21 cellular contexts compared by ENCODE assay signal in genomic region chr14:55803506-55804197, GRCh38.
DNase-seq lines count a peak whose midpoint lies in the region; ATAC-seq, FAIRE-seq and TF ChIP-seq lines count a peak whose summit lies in the region.
"Had no signal": no experiment of that assay in that cellular context is flagged by ENCODE, and none has a peak within 500 bp of the region (broad histone marks: within the 10 kb centered on the region; RNA-seq: fewer than 3 reads in every experiment).

No MANE protein-coding gene starts in this region.

- no peak for TF ChIP-seq EP300 in K562 (IDR thresholded peaks at IDR 0.05; ENCODE audit: low read length)

- no peak overlapping the region for H3K4me3 Mint-ChIP-seq in CD8-positive, alpha-beta memory T cell
- H3K4me3 Mint-ChIP-seq: H9; naive thymus-derived CD8-positive, alpha-beta T cell had no signal

- 40% methylated on average over 3 of the region's 3 CpGs for WGBS in K562 (ENCODE audit: insufficient coverage, low coverage, missing lambda C conversion rate)

- peaks cover 32% of the 10 kb centered on the region for H3K4me1 ChIP-seq in CD8-positive, alpha-beta memory T cell (ENCODE audit: insufficient read depth, low read length)
- peaks cover 4 to 28% of the 10 kb centered on the region in 2 experiments; a peak in 4 of 5 replicates for H3K4me1 ChIP-seq in K562 (replicated peaks in 1 of 2; ENCODE audit: control insufficient read depth in 2 of 2, insufficient read depth in 2 of 2, low read length in 2 of 2)

- H3K27ac Mint-ChIP-seq in CD8-positive, alpha-beta memory T cell, result peak overlapping the region in 6 of 8 donors; percentile 36 to 96 (median 90)
- H3K27ac Mint-ChIP-seq: H9 had no signal

- H3K79me2 ChIP-seq in K562 (ENCODE audit: control insufficient read depth, insufficient read depth, low read length), result no peaks in the 10 kb centered on the region

- peaks cover 0 to 4% of the 10 kb centered on the region in 2 donors for H3K27me3 Mint-ChIP-seq in CD8-positive, alpha-beta memory T cell
- H3K27me3 Mint-ChIP-seq: naive thymus-derived CD8-positive, alpha-beta T cell had no signal

- no peaks in the 10 kb centered on the region for H3K9me1 ChIP-seq in K562 (ENCODE audit: control insufficient read depth, insufficient read depth, low read length)

- no peak for TF ChIP-seq RAD21 in K562 (CRISPR knock-in tag; conservative IDR thresholded peaks at IDR 0.05 in 1 of 2, IDR thresholded peaks at IDR 0.05 in 1 of 2)

- H3K36me3 ChIP-seq in CD8-positive, alpha-beta memory T cell (ENCODE audit: insufficient read depth, low read length), result no peaks in the 10 kb centered on the region
- no peaks in the 10 kb centered on the region for H3K36me3 ChIP-seq in K562 (ENCODE audit: control insufficient read depth, insufficient read depth, low read length)
- H3K36me3 ChIP-seq: cardiac muscle cell, heart left ventricle, Peyer's patch, right atrium auricular region had no signal

- H3K9me3 Mint-ChIP-seq in CD8-positive, alpha-beta memory T cell, result peaks cover 0 to 7% (median 2%) of the 10 kb centered on the region in 5 donors

- H2AFZ ChIP-seq in K562 (ENCODE audit: low read depth, low read length), result no peak overlapping the region

- no peaks in the 10 kb centered on the region for H3K27me3 ChIP-seq in CD8-positive, alpha-beta memory T cell (ENCODE audit: insufficient read depth, low read length, poor library complexity, severe bottlenecking)
- H3K27me3 ChIP-seq in K562 (ENCODE audit: control insufficient read depth in 2 of 2, insufficient read depth in 2 of 2, low read length in 2 of 2), result no peaks in the 10 kb centered on the region
- H3K27me3 ChIP-seq: cardiac muscle cell, heart left ventricle, Peyer's patch, right atrium auricular region had no signal

- DNase-seq in CD8-positive, alpha-beta memory T cell, result no peak
- peak; percentile 34 for DNase-seq in M059J (ENCODE audit: low read depth)
- DNase-seq in K562 (ENCODE audit: extremely low read depth in 1 of 4, low spot score in 3 of 4), result no peak
- peak; percentile 29 for DNase-seq in kidney tubule cell (ENCODE audit: low spot score)
- no peak for DNase-seq in Ammon's horn (ENCODE audit: low spot score)
- no peak for DNase-seq in NCI-H748 treated with DMSO at 0.1 percent for 48 hours (lab: John Stamatoyannopoulos, UW)
- DNase-seq: activated CD4-positive, alpha-beta T cell treated with anti-CD3 and anti-CD28 coated beads for 4 hours; activated gamma-delta T cell; C1 segment of cervical spinal cord; H9; heart left ventricle; naive thymus-derived CD8-positive, alpha-beta T cell; NCI-H1694 treated with DMSO at 0.1 percent for 48 hours; NCI-H524; Peyer's patch; stimulated activated CD4-positive, alpha-beta T cell treated with anti-CD3 and anti-CD28 coated beads, Interleukin-2, amount 100 ng/mL, for 24 hours had no signal

- H3K36me3 Mint-ChIP-seq in CD8-positive, alpha-beta memory T cell, result peaks cover 0 to 16% (median 0%) of the 10 kb centered on the region in 3 donors
- H3K36me3 Mint-ChIP-seq: naive thymus-derived CD8-positive, alpha-beta T cell had no signal

- POLR2A ChIA-PET in CD8-positive, alpha-beta memory T cell (lab: Charles Lee), result no interaction called here
- POLR2A ChIA-PET in K562 (lab: Yijun Ruan, JAX), result interaction anchor here (0.9 kb wide), 1 partner anchor 9 kb away, joined by 4 read pairs; no protein-coding TSS in a partner anchor

- peaks cover 35 to 69% (median 43%) of the 10 kb centered on the region in 3 donors for H3K4me1 Mint-ChIP-seq in CD8-positive, alpha-beta memory T cell

- intact Hi-C loops in K562 (cut with micrococcal nuclease), result no loop called here

- H3K9ac ChIP-seq in K562 (ENCODE audit: insufficient read depth in 1 of 2, low read depth in 2 of 2, low read length in 2 of 2), result no peak overlapping the region
- H3K9ac ChIP-seq: KMS-11 had no signal

- H3K4me3 ChIP-seq in CD8-positive, alpha-beta memory T cell (ENCODE audit: low read length), result no peak overlapping the region
- H3K4me3 ChIP-seq in K562, result no peak overlapping the region
- H3K4me3 ChIP-seq: cardiac muscle cell, heart left ventricle, Peyer's patch, right atrium auricular region had no signal

- no peak for FAIRE-seq in K562 (lab: Jason Lieb, UNC)

- no TSS peak for BruUV-seq in K562 (replicated peaks; lab: Mats Ljungman, UMichigan)

- H4K20me1 ChIP-seq in K562 (replicated peaks; ENCODE audit: control insufficient read depth, insufficient read depth, low read length), result 0 out of 2 replicates have a peak, but pooled peaks cover 3% of the 10 kb centered on the region

- no peak for TF ChIP-seq POLR2A in K562 (conservative IDR thresholded peaks at IDR 0.05)

- CTCF ChIA-PET in CD8-positive, alpha-beta memory T cell (lab: Charles Lee), result interaction anchor here (1.3 kb wide), 1 partner anchor 72 kb away, joined by 3 read pairs; no protein-coding TSS in a partner anchor
- CTCF ChIA-PET in K562 (lab: Yijun Ruan, JAX; ENCODE audit: low intra/inter-chr PET ratio), result no interaction called here

- TF ChIP-seq CTCF in K562 (IDR thresholded peaks at IDR 0.05 in 2 of 3, conservative IDR thresholded peaks at IDR 0.05 in 1 of 3; ENCODE audit: insufficient read depth in 2 of 3, low read depth in 1 of 3, low read length in 3 of 3), result no peak

- no peak for ATAC-seq in K562
- ATAC-seq in SK-N-SH treated with all-trans-retinoic acid at 6 μM for 48 hours, result no peak
- ATAC-seq in GM21737 (IDR thresholded peaks at IDR 0.05; ENCODE audit: unreplicated experiment), result no peak
- ATAC-seq: heart left ventricle; naive thymus-derived CD8-positive, alpha-beta T cell had no signal

- no peak overlapping the region for H3K4me2 ChIP-seq in K562 (ENCODE audit: insufficient read depth, low read length)
- H3K4me2 ChIP-seq: KMS-11 had no signal

- in situ Hi-C loops in K562 (cut with MboI), result no loop called here

- no peak overlapping the region for H3K27ac ChIP-seq in CD8-positive, alpha-beta memory T cell (ENCODE audit: low read depth, low read length)
- no peak overlapping the region for H3K27ac ChIP-seq in K562 (ENCODE audit: extremely low read depth, low read depth, low read length)
- H3K27ac ChIP-seq: cardiac muscle cell, KMS-11, right atrium auricular region had no signal

- no peaks in the 10 kb centered on the region for H3K9me3 ChIP-seq in CD8-positive, alpha-beta memory T cell (ENCODE audit: low read length)
- H3K9me3 ChIP-seq in K562 (replicated peaks; ENCODE audit: control insufficient read depth, insufficient read depth, low read depth, low read length), result no peaks in the 10 kb centered on the region
- H3K9me3 ChIP-seq: heart left ventricle, Peyer's patch, right atrium auricular region had no signal

TF ChIP-seq in K562, 482 proteins besides CTCF, POLR2A, EP300 and RAD21:
- TF ChIP-seq CHD2 (IDR thresholded peaks at IDR 0.05; ENCODE audit: low read depth, low read length) (no peak), ELF1 (tag; IDR thresholded peaks at IDR 0.05) (0 out of 2 replicates have a peak, but pooled peaks have one; percentile 4)
TF ChIP-seq in K562: peak in this region for 1.

TF ChIP-seq in SK-N-SH treated with all-trans-retinoic acid at 6 μM for 48 hours, 23 proteins besides CTCF, POLR2A, EP300 and RAD21:
- TF ChIP-seq PATZ1 (CRISPR knock-in tag; IDR thresholded peaks at IDR 0.05; ENCODE audit: borderline replicate concordance) (no peak), CREB5 (CRISPR knock-in tag; IDR thresholded peaks at IDR 0.05; ENCODE audit: low read depth) (no peak)

Comparison
In these comparisons a context has a peak if more than half of its experiments do, and no peak if none do; other contexts are left out.
1. DNase-seq: peak in M059J (single experiment) and kidney tubule cell (single experiment); none in CD8-positive, alpha-beta memory T cell (0 of 5), K562 (0 of 4), Ammon's horn (single experiment) and NCI-H748 treated with DMSO at 0.1 percent for 48 hours (single experiment).